In the genomic region with DNA sequence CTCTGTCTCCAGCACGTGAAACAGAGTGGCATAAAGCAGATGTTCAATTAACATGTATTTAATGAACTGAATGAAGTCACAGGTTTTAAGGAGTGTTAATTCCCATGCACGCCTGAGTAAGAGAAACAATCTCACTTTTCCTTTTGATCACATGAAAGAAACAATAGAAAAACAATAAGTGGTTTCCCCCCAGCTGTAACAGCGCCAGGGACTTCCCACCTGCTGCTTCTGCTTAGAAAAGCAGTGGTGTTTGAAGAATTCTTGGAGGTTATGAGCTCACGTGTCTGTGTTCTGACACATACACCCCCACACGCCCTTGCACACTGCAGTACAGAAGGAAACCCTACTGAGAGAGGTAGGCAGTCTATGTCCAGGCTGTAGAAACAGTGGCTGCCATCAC, we compare ENCODE assay signal across 9 cellular contexts. TPM values are rescaled to one million over a fixed set of nuclear protein-coding genes. Genes with fewer than 3 reads are reported as not detected.
A peak's percentile ranks its signal among the peaks of the same experiment; 100 is the strongest.
DNase-seq lines count a peak whose midpoint lies in the region; ATAC-seq and TF ChIP-seq lines count a peak whose summit lies in the region.
"Had no signal": no experiment of that assay in that cellular context is flagged by ENCODE, and none has a peak within 500 bp of the region (broad histone marks: within the 10 kb centered on the region; RNA-seq: fewer than 3 reads in every experiment).

No MANE protein-coding gene starts in this region.

- H2BK12ac ChIP-seq in neuronal stem cell (ENCODE audit: low read length) = no peak overlapping the region

- peak; percentile 80 for ATAC-seq in HG02763 (IDR thresholded peaks at IDR 0.05; ENCODE audit: unreplicated experiment)
- ATAC-seq: K562 had no signal

- no peak overlapping the region for H3K14ac ChIP-seq in neuronal stem cell (ENCODE audit: low read length)

- H2BK5ac ChIP-seq in neuronal stem cell (ENCODE audit: low read length) = no peak overlapping the region

- WGBS in neuronal stem cell (ENCODE audit: extremely low coverage in 2 of 2, insufficient read length in 2 of 2, insufficient replicate concordance in 1 of 2), 2 donors = no CpG with 5 or more reads among the region's 5 CpGs
- WGBS in sigmoid colon, 2 donors = 37 to 71% methylated on average over 5 of the region's 5 CpGs
- WGBS in esophagus squamous epithelium, 2 donors = 28 to 32% methylated on average over 4 to 5 of the region's 5 CpGs

- H3K79me1 ChIP-seq in neuronal stem cell (ENCODE audit: low read depth, low read length) = no peaks in the 10 kb centered on the region

- no peak overlapping the region for H3K9ac ChIP-seq in neuronal stem cell (ENCODE audit: low read depth, low read length, poor library complexity)

- no peak overlapping the region for H2BK15ac ChIP-seq in neuronal stem cell (ENCODE audit: low read length)

- TF ChIP-seq POLR2A in sigmoid colon (IDR thresholded peaks at IDR 0.05) (no peak), esophagus squamous epithelium (IDR thresholded peaks at IDR 0.05) (no peak)

- H4K8ac ChIP-seq in neuronal stem cell (ENCODE audit: low read depth, low read length) = no peak overlapping the region

- no peak overlapping the region for H3K4ac ChIP-seq in neuronal stem cell (ENCODE audit: low read length)

- H3K4me1 ChIP-seq in neuronal stem cell (ENCODE audit: control insufficient read depth in 2 of 2, insufficient read depth in 1 of 2, low read depth in 1 of 2, low read length in 2 of 2) = peaks cover 9 to 22% of the 10 kb centered on the region in 2 donors
- peaks cover 0 to 8% (median 0%) of the 10 kb centered on the region in 4 donors for H3K4me1 ChIP-seq in sigmoid colon
- H3K4me1 ChIP-seq in esophagus squamous epithelium = no peaks in the 10 kb centered on the region

- no peak overlapping the region for H3K18ac ChIP-seq in neuronal stem cell (ENCODE audit: low read length)

- H3K27me3 ChIP-seq in neuronal stem cell (ENCODE audit: control insufficient read depth in 3 of 3, insufficient read depth in 3 of 3, low read depth in 1 of 3, low read length in 3 of 3) = no peaks in the 10 kb centered on the region
- no peaks in the 10 kb centered on the region for H3K27me3 ChIP-seq in sigmoid colon
- peaks cover 0 to 8% (median 0%) of the 10 kb centered on the region in 4 donors for H3K27me3 ChIP-seq in esophagus squamous epithelium

- intact Hi-C loops in sigmoid colon (cut with DNase I) (no loop called here), esophagus squamous epithelium (cut with DNase I) (no loop called here)

- no peak overlapping the region for H3K4me3 ChIP-seq in neuronal stem cell (ENCODE audit: low read length in 2 of 2)
- H3K4me3 ChIP-seq in sigmoid colon = no peak overlapping the region
- H3K4me3 ChIP-seq in esophagus squamous epithelium = no peak overlapping the region
- H3K4me3 ChIP-seq: K562 had no signal

- H2BK120ac ChIP-seq in neuronal stem cell (ENCODE audit: low read depth, low read length) = no peak overlapping the region

- no peak for TF ChIP-seq EP300 in sigmoid colon (IDR thresholded peaks at IDR 0.05)

- H2AFZ ChIP-seq in neuronal stem cell (ENCODE audit: low read length) = peak overlapping the region; percentile 65

- H3K36me3 ChIP-seq in neuronal stem cell (replicated peaks in 1 of 2; ENCODE audit: control insufficient read depth in 2 of 2, insufficient read depth in 2 of 2, low read length in 2 of 2) = no peaks in the 10 kb centered on the region
- no peaks in the 10 kb centered on the region for H3K36me3 ChIP-seq in sigmoid colon
- H3K36me3 ChIP-seq in esophagus squamous epithelium = no peaks in the 10 kb centered on the region

- DNase-seq in ELR (ENCODE audit: low read depth) = peak; percentile 26
- peak; percentile 46 for DNase-seq in activated T-cell treated with anti-CD3 and anti-CD28 coated beads for 24 hours (ENCODE audit: low read depth)
- DNase-seq in neuronal stem cell (ENCODE audit: low spot score) = no peak
- DNase-seq in sigmoid colon = no peak
- DNase-seq in effector CD4-positive, alpha-beta T cell = no peak
- DNase-seq in SKM-1 treated with dmso at 0.1 percent for 144 hours (lab: John Stamatoyannopoulos, UW; ENCODE audit: unreplicated experiment) = no peak
- DNase-seq in esophagus squamous epithelium (lab: John Stamatoyannopoulos, UW) = no peak

- no peak overlapping the region for H3K23ac ChIP-seq in neuronal stem cell (ENCODE audit: low read depth, low read length, poor library complexity)

- H3K4me2 ChIP-seq in neuronal stem cell (ENCODE audit: insufficient read depth, low read length, poor library complexity, severe bottlenecking) = no peak overlapping the region

- TF ChIP-seq CTCF in sigmoid colon (IDR thresholded peaks at IDR 0.05) = no peak
- TF ChIP-seq CTCF in esophagus squamous epithelium (IDR thresholded peaks at IDR 0.05) = no peak

- no peak overlapping the region for H2AK5ac ChIP-seq in neuronal stem cell (ENCODE audit: low read depth, low read length)

- H3K27ac ChIP-seq in neuronal stem cell (replicated peaks; ENCODE audit: low read length) (no peak overlapping the region), sigmoid colon (no peak overlapping the region), esophagus squamous epithelium (no peak overlapping the region)

- H4K91ac ChIP-seq in neuronal stem cell (ENCODE audit: low read depth, low read length, poor library complexity) = no peak overlapping the region

- H3K9me3 ChIP-seq in neuronal stem cell (replicated peaks in 1 of 2; ENCODE audit: control insufficient read depth in 2 of 2, insufficient read depth in 1 of 2, low read depth in 1 of 2, low read length in 2 of 2) (peaks cover 0 to 5% of the 10 kb centered on the region in 2 donors), sigmoid colon (no peaks in the 10 kb centered on the region), esophagus squamous epithelium (no peaks in the 10 kb centered on the region)

RNA-seq across cellular contexts. Expression of gene FRMD4A, which starts 51.3 kb away (rescaled TPM):
- 38.6 TPM for polyA plus RNA-seq in neuronal stem cell (2013, experiment 1 of 2)
- polyA plus RNA-seq in neuronal stem cell (2013, experiment 2 of 2) = 33.8 TPM
- total RNA-seq in sigmoid colon = 10 to 100 TPM; 14.4 to 27.8 (median 21.7) TPM
- polyA plus RNA-seq in sigmoid colon = 10 to 100 TPM in 1 of 3 donors, 1 to 10 TPM in 2; 3.0 to 13.2 (median 3.9) TPM
- 10 to 100 TPM in 1 of 4 donors, 1 to 10 TPM in 3; 7.3 to 15.3 (median 8.6) TPM for total RNA-seq in esophagus squamous epithelium

Comparison
In these comparisons a context has a peak if more than half of its experiments do, and no peak if none do; other contexts are left out.
1. DNase-seq: peak in ELR (single experiment) and activated T-cell treated with anti-CD3 and anti-CD28 coated beads for 24 hours (single experiment); none in neuronal stem cell (single experiment), sigmoid colon (single experiment), effector CD4-positive, alpha-beta T cell (single experiment), SKM-1 treated with dmso at 0.1 percent for 144 hours (single experiment) and esophagus squamous epithelium (single experiment).